22 cellular contexts compared by ENCODE assay signal in genomic region chr5:73236541-73237128, GRCh38.
DNase-seq lines count a peak whose midpoint lies in the region; ATAC-seq and TF ChIP-seq lines count a peak whose summit lies in the region.
"Had no signal": no experiment of that assay in that cellular context is flagged by ENCODE, and none has a peak within 500 bp of the region (broad histone marks: within the 10 kb centered on the region; RNA-seq: fewer than 3 reads in every experiment).

No MANE protein-coding gene starts in this region.

- no peaks in the 10 kb centered on the region for H3K79me2 ChIP-seq in osteoblast (ENCODE audit: insufficient read depth, low read length)
- no peaks in the 10 kb centered on the region for H3K79me2 ChIP-seq in neural progenitor cell (ENCODE audit: low read depth)
- H3K79me2 ChIP-seq in GM23248 (ENCODE audit: insufficient read depth): no peaks in the 10 kb centered on the region

- H2AFZ ChIP-seq in osteoblast (ENCODE audit: low read length): peak overlapping the region; percentile 12
- H2AFZ ChIP-seq in neural progenitor cell (replicated peaks): no peak overlapping the region
- H2AFZ ChIP-seq in GM23248: no peak overlapping the region

- H3K27me3 Mint-ChIP-seq in neural progenitor cell (ENCODE audit: insufficient read depth, low read depth): peaks cover 38% of the 10 kb centered on the region

- WGBS in GM23248 (ENCODE audit: low coverage in 1 of 2, low lambda C conversion rate in 2 of 2, missing lambda C conversion rate in 2 of 2), 2 experiments: 93 to 98% methylated on average over 5 of the region's 5 CpGs

- H3F3A ChIP-seq in neural progenitor cell (ENCODE audit: low read depth) (peaks cover 31% of the 10 kb centered on the region), GM23248 (ENCODE audit: insufficient read depth) (no peaks in the 10 kb centered on the region)

- in situ Hi-C loops in GM23248 (cut with MboI): no loop called here

- H3K4me3 ChIP-seq in epithelial cell of esophagus (ENCODE audit: low read length) (no peak overlapping the region), osteoblast (ENCODE audit: insufficient read depth, low read length) (no peak overlapping the region), neural progenitor cell (no peak overlapping the region), GM23248 (no peak overlapping the region)
- H3K4me3 ChIP-seq: BLaER1 had no signal

- no peak for ATAC-seq in HG02678 (IDR thresholded peaks at IDR 0.05; ENCODE audit: unreplicated experiment)
- ATAC-seq: HCT116, SK-N-SH treated with all-trans-retinoic acid at 6 μM for 48 hours had no signal

- H3K27me3 ChIP-seq in osteoblast (ENCODE audit: insufficient read depth, low read length) (peaks cover 8% of the 10 kb centered on the region), neural progenitor cell (peaks cover 99% of the 10 kb centered on the region), GM23248 (replicated peaks; ENCODE audit: insufficient read depth) (no peaks in the 10 kb centered on the region)

- TF ChIP-seq CTCF in epithelial cell of esophagus (IDR thresholded peaks at IDR 0.05; ENCODE audit: insufficient read depth, low read depth, low read length, missing control alignments) (no peak), osteoblast (IDR thresholded peaks at IDR 0.05; ENCODE audit: extremely low read depth, low read depth, low read length) (no peak), neural progenitor cell (IDR thresholded peaks at IDR 0.05) (no peak)

- DNase-seq in NCI-H1694 treated with DMSO at 0.1 percent for 48 hours (lab: John Stamatoyannopoulos, UW) (peak; percentile 15), NCI-H1694 (lab: John Stamatoyannopoulos, UW) (no peak), NCI-H524 treated with DMSO at 0.1 percent for 48 hours (lab: John Stamatoyannopoulos, UW) (peak; percentile 56), epithelial cell of esophagus (ENCODE audit: low read depth) (peak; percentile 96), osteoblast (ENCODE audit: insufficient read length, low spot score, missing footprints) (no peak), neural progenitor cell (ENCODE audit: low spot score) (no peak), GM23248 (no peak)
- DNase-seq: ACHN; CD4-positive, alpha-beta T cell; COR-L47; DND-41; NCI-H1105; NCI-H2081 treated with DMSO at 0.1 percent for 48 hours; NCI-H2227 treated with DMSO at 0.1 percent for 48 hours; NCI-H510A; NCI-H774; NK-92 treated with Interleukin-12 subunit alpha and Interleukin-12 subunit beta, amount 100 ng/mL, for 24 hours had no signal

- H3K4me1 ChIP-seq in osteoblast (ENCODE audit: insufficient read depth, low read length) (no peaks in the 10 kb centered on the region), neural progenitor cell (peaks cover 25% of the 10 kb centered on the region), GM23248 (ENCODE audit: insufficient read depth) (peaks cover 9% of the 10 kb centered on the region)

- H3K4me3 Mint-ChIP-seq in neural progenitor cell: no peak overlapping the region
- H3K4me3 Mint-ChIP-seq: CD4-positive, alpha-beta T cell had no signal

- H3K27ac ChIP-seq in osteoblast (ENCODE audit: low read depth, low read length) (no peak overlapping the region), neural progenitor cell (no peak overlapping the region), GM23248 (no peak overlapping the region)
- H3K27ac ChIP-seq: 22Rv1, BLaER1 had no signal

- H3K4me2 ChIP-seq in osteoblast (ENCODE audit: insufficient read depth, low read length) (no peak overlapping the region), neural progenitor cell (no peak overlapping the region), GM23248 (ENCODE audit: unreplicated experiment) (no peak overlapping the region)
- H3K4me2 ChIP-seq: BLaER1 had no signal

- H3K9me3 ChIP-seq in osteoblast (ENCODE audit: low read depth, low read length) (no peaks in the 10 kb centered on the region), neural progenitor cell (ENCODE audit: low read depth) (no peaks in the 10 kb centered on the region), GM23248 (ENCODE audit: low read depth) (no peaks in the 10 kb centered on the region)

- no peak overlapping the region for H3K27ac Mint-ChIP-seq in neural progenitor cell
- H3K27ac Mint-ChIP-seq: CD4-positive, alpha-beta T cell had no signal

- no peaks in the 10 kb centered on the region for H3K36me3 Mint-ChIP-seq in neural progenitor cell

- H3K9ac ChIP-seq in neural progenitor cell: no peak overlapping the region
- no peak overlapping the region for H3K9ac ChIP-seq in GM23248
- H3K9ac ChIP-seq: BLaER1 had no signal

- peaks cover 27% of the 10 kb centered on the region for H3K4me1 Mint-ChIP-seq in neural progenitor cell

- H4K20me1 ChIP-seq in osteoblast (ENCODE audit: insufficient read depth, low read length) (no peaks in the 10 kb centered on the region), neural progenitor cell (ENCODE audit: low read depth) (peaks cover 30% of the 10 kb centered on the region), GM23248 (ENCODE audit: insufficient read depth) (no peaks in the 10 kb centered on the region)
- H4K20me1 ChIP-seq: BLaER1 had no signal

- H3K36me3 ChIP-seq in osteoblast (ENCODE audit: insufficient read depth, low read length): no peaks in the 10 kb centered on the region
- H3K36me3 ChIP-seq in neural progenitor cell: no peaks in the 10 kb centered on the region
- no peaks in the 10 kb centered on the region for H3K36me3 ChIP-seq in GM23248 (ENCODE audit: low read depth)
- H3K36me3 ChIP-seq: BLaER1 had no signal

- no peaks in the 10 kb centered on the region for H3K9me3 Mint-ChIP-seq in neural progenitor cell
- H3K9me3 Mint-ChIP-seq: CD4-positive, alpha-beta T cell had no signal

- H3K9me2 ChIP-seq in GM23248 (ENCODE audit: insufficient read depth): no peaks in the 10 kb centered on the region

Comparison
In these comparisons a context has a peak if more than half of its experiments do, and no peak if none do; other contexts are left out.
1. DNase-seq: peak in NCI-H1694 treated with DMSO at 0.1 percent for 48 hours (single experiment), NCI-H524 treated with DMSO at 0.1 percent for 48 hours (single experiment) and epithelial cell of esophagus (single experiment); none in NCI-H1694 (single experiment), osteoblast (single experiment), neural progenitor cell (single experiment) and GM23248 (single experiment).